In the genomic region with DNA sequence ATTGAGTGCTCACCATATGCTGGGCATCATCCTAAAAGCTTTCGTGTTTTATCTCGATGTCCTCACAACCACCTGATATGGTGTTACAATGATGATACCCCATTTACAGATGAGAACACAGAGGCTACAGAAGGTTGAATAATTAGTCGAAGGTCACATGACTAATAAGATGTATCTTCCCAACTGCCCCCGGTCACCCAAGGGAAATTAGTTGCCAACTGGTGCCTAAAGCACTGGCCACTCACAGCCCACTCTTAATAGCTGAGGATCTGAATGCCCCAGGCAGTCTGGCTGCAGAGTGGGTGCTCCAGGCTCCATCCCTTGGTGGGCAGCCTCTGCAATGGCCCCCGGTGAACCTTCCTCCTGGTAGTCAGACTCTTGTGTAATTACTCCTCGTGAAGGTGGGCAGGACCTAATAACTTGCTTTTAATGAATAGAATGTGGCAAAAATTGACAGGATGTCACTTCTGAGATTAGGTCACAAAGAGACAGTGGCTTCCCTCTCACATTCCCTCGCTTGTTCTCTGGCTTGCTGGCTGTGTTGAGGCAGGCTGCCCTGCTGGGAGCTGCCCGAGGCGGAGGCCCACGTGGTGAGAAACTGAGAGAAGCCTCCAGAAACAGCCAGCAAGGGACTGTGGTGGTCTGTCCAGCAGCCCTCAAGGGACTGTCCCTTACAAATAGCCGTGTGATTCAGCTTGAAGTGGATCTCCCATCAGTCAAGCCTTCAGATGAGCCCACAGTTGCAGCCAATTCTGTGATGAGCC, we compare ENCODE assay signal across 17 cellular contexts.
"Had no signal": no experiment of that assay in that cellular context is flagged by ENCODE, and none has a peak within 500 bp of the region (broad histone marks: within the 10 kb centered on the region; RNA-seq: fewer than 3 reads in every experiment).

No MANE protein-coding gene starts in this region.

- H3K27ac ChIP-seq: epithelial cell of prostate, SK-N-MC had no signal

- H3K4me3 ChIP-seq: SK-N-MC had no signal

- DNase-seq: activated CD4-positive, alpha-beta T cell treated with anti-CD3 and anti-CD28 coated beads, Interleukin-2, amount 50 U/mL, for 1 hour; activated naive CD4-positive, alpha-beta T cell; activated naive CD8-positive, alpha-beta T cell treated with anti-CD3 and anti-CD28 coated beads, Interleukin-2, amount 10 ng/mL, durations not matched to agents 7 days and 5 days; activated T-cell treated with anti-CD3 and anti-CD28 coated beads, Interleukin-2, amount 50 U/mL, for 72 hours; anterior cingulate cortex; cerebellar nuclear complex; dermis blood vessel endothelial cell; left colon; naive B cell; small intestine; stimulated activated CD4-positive, alpha-beta T cell treated with anti-CD3 and anti-CD28 coated beads, Interleukin-4, amount 100 ng/mL, for 4 hours; T-cell; T-helper 9 cell had no signal

- ATAC-seq: activated CD4-positive, CD25-positive, alpha-beta regulatory T cell treated with anti-CD3 and anti-CD28 coated beads, Interleukin-2, amount 50 U/mL, for 24 hours; activated T-cell treated with anti-CD3 and anti-CD28 coated beads, Interleukin-2, amount 50 U/mL, for 72 hours; left colon; right cardiac atrium; T-cell had no signal
